ENCODE assay signal across 14 cellular contexts in genomic region chr2:25809646-25810045, GRCh38.
DNase-seq lines count a peak whose midpoint lies in the region; ATAC-seq lines count a peak whose summit lies in the region.
"Had no signal": no experiment of that assay in that cellular context is flagged by ENCODE, and none has a peak within 500 bp of the region (broad histone marks: within the 10 kb centered on the region; RNA-seq: fewer than 3 reads in every experiment).

No MANE protein-coding gene starts in this region.

- H3K27ac Mint-ChIP-seq in stimulated activated naive CD8-positive, alpha-beta T cell treated with anti-CD3 and anti-CD28 coated beads, Interleukin-15, Interleukin-2, amounts not matched to agents 100 ng/mL and 50 ng/mL, for 24 hours: peak overlapping the region; percentile 12
- H3K27ac Mint-ChIP-seq in stimulated activated naive CD8-positive, alpha-beta T cell treated with anti-CD3 and anti-CD28 coated beads, Interleukin-15, amount 100 ng/mL, for 72 hours: no peak overlapping the region
- H3K27ac Mint-ChIP-seq in activated naive CD8-positive, alpha-beta T cell treated with anti-CD3 and anti-CD28 coated beads, Interleukin-2, amount 50 U/mL, for 24 hours: peak overlapping the region; percentile 32
- H3K27ac Mint-ChIP-seq in naive B cell: peak overlapping the region in 4 of 6 donors; percentile 8 to 60 (median 36)

- H3K36me3 Mint-ChIP-seq in stimulated activated naive CD8-positive, alpha-beta T cell treated with anti-CD3 and anti-CD28 coated beads, Interleukin-15, Interleukin-2, amounts not matched to agents 100 ng/mL and 50 ng/mL, for 24 hours (ENCODE audit: low read depth): peaks cover 43% of the 10 kb centered on the region
- H3K36me3 Mint-ChIP-seq in activated naive CD8-positive, alpha-beta T cell treated with anti-CD3 and anti-CD28 coated beads, Interleukin-2, amount 50 U/mL, for 24 hours (ENCODE audit: low read depth): peaks cover 30% of the 10 kb centered on the region
- peaks cover 9 to 11% of the 10 kb centered on the region in 2 donors for H3K36me3 Mint-ChIP-seq in naive B cell

- no peak overlapping the region for H3K4me3 Mint-ChIP-seq in stimulated activated naive CD8-positive, alpha-beta T cell treated with anti-CD3 and anti-CD28 coated beads, Interleukin-15, Interleukin-2, amounts not matched to agents 100 ng/mL and 50 ng/mL, for 24 hours
- H3K4me3 Mint-ChIP-seq in stimulated activated naive CD8-positive, alpha-beta T cell treated with anti-CD3 and anti-CD28 coated beads, Interleukin-15, amount 100 ng/mL, for 72 hours: no peak overlapping the region
- no peak overlapping the region for H3K4me3 Mint-ChIP-seq in activated naive CD8-positive, alpha-beta T cell treated with anti-CD3 and anti-CD28 coated beads, Interleukin-2, amount 50 U/mL, for 24 hours
- no peak overlapping the region for H3K4me3 Mint-ChIP-seq in naive B cell
- H3K4me3 Mint-ChIP-seq: CD4-positive, CD25-positive, alpha-beta regulatory T cell had no signal

- no peaks in the 10 kb centered on the region for H3K9me3 Mint-ChIP-seq in stimulated activated naive CD8-positive, alpha-beta T cell treated with anti-CD3 and anti-CD28 coated beads, Interleukin-15, Interleukin-2, amounts not matched to agents 100 ng/mL and 50 ng/mL, for 24 hours
- H3K9me3 Mint-ChIP-seq in stimulated activated naive CD8-positive, alpha-beta T cell treated with anti-CD3 and anti-CD28 coated beads, Interleukin-15, amount 100 ng/mL, for 72 hours: no peaks in the 10 kb centered on the region
- H3K9me3 Mint-ChIP-seq in activated naive CD8-positive, alpha-beta T cell treated with anti-CD3 and anti-CD28 coated beads, Interleukin-2, amount 50 U/mL, for 24 hours: no peaks in the 10 kb centered on the region
- no peaks in the 10 kb centered on the region for H3K9me3 Mint-ChIP-seq in naive B cell

- peaks cover 71% of the 10 kb centered on the region for H3K4me1 Mint-ChIP-seq in stimulated activated naive CD8-positive, alpha-beta T cell treated with anti-CD3 and anti-CD28 coated beads, Interleukin-15, Interleukin-2, amounts not matched to agents 100 ng/mL and 50 ng/mL, for 24 hours (ENCODE audit: low read depth)
- H3K4me1 Mint-ChIP-seq in stimulated activated naive CD8-positive, alpha-beta T cell treated with anti-CD3 and anti-CD28 coated beads, Interleukin-15, amount 100 ng/mL, for 72 hours: peaks cover 65% of the 10 kb centered on the region
- peaks cover 67% of the 10 kb centered on the region for H3K4me1 Mint-ChIP-seq in activated naive CD8-positive, alpha-beta T cell treated with anti-CD3 and anti-CD28 coated beads, Interleukin-2, amount 50 U/mL, for 24 hours
- H3K4me1 Mint-ChIP-seq in naive B cell: peaks cover 18 to 29% (median 20%) of the 10 kb centered on the region in 3 donors

- H3K27me3 Mint-ChIP-seq in stimulated activated naive CD8-positive, alpha-beta T cell treated with anti-CD3 and anti-CD28 coated beads, Interleukin-15, Interleukin-2, amounts not matched to agents 100 ng/mL and 50 ng/mL, for 24 hours: no peaks in the 10 kb centered on the region
- H3K27me3 Mint-ChIP-seq in stimulated activated naive CD8-positive, alpha-beta T cell treated with anti-CD3 and anti-CD28 coated beads, Interleukin-15, amount 100 ng/mL, for 72 hours: no peaks in the 10 kb centered on the region
- no peaks in the 10 kb centered on the region for H3K27me3 Mint-ChIP-seq in activated naive CD8-positive, alpha-beta T cell treated with anti-CD3 and anti-CD28 coated beads, Interleukin-2, amount 50 U/mL, for 24 hours
- H3K27me3 Mint-ChIP-seq in naive B cell: no peaks in the 10 kb centered on the region
- H3K27me3 Mint-ChIP-seq: CD4-positive, CD25-positive, alpha-beta regulatory T cell had no signal

- ATAC-seq in stimulated activated naive CD8-positive, alpha-beta T cell treated with anti-CD3 and anti-CD28 coated beads, Interleukin-15, amount 100 ng/mL, for 72 hours: no peak
- ATAC-seq in activated naive CD8-positive, alpha-beta T cell treated with anti-CD3 and anti-CD28 coated beads, Interleukin-2, amount 50 U/mL, for 24 hours: no peak
- no peak for ATAC-seq in naive B cell (ENCODE audit: low read depth in 2 of 2)

- no peak for DNase-seq in stimulated activated naive CD8-positive, alpha-beta T cell treated with anti-CD3 and anti-CD28 coated beads, Interleukin-15, amount 100 ng/mL, for 72 hours
- DNase-seq in activated naive CD8-positive, alpha-beta T cell treated with anti-CD3 and anti-CD28 coated beads, Interleukin-2, amount 50 U/mL, for 24 hours: no peak
- DNase-seq in naive B cell (no peak), NOMO-1 treated with DMSO at 0.1 percent for 48 hours (lab: John Stamatoyannopoulos, UW; ENCODE audit: unreplicated experiment) (no peak), NCI-H1930 (lab: John Stamatoyannopoulos, UW) (no peak), GM19238 (ENCODE audit: insufficient read length, low spot score) (no peak)
- DNase-seq: ACHN; CD4-positive, CD25-positive, alpha-beta regulatory T cell; COR-L47; DMS153; DMS79 treated with DMSO at 0.1 percent for 48 hours; EL; GOT3 had no signal

Comparison
In these comparisons a context has a peak if more than half of its experiments do, and no peak if none do; other contexts are left out.
1. H3K27ac Mint-ChIP-seq: peak in stimulated activated naive CD8-positive, alpha-beta T cell treated with anti-CD3 and anti-CD28 coated beads, Interleukin-15, Interleukin-2, amounts not matched to agents 100 ng/mL and 50 ng/mL, for 24 hours (single experiment), activated naive CD8-positive, alpha-beta T cell treated with anti-CD3 and anti-CD28 coated beads, Interleukin-2, amount 50 U/mL, for 24 hours (single experiment) and naive B cell (4 of 6); none in stimulated activated naive CD8-positive, alpha-beta T cell treated with anti-CD3 and anti-CD28 coated beads, Interleukin-15, amount 100 ng/mL, for 72 hours (0 of 2).